Comparison of ENCODE assay signal across 23 cellular contexts in the genomic region with DNA sequence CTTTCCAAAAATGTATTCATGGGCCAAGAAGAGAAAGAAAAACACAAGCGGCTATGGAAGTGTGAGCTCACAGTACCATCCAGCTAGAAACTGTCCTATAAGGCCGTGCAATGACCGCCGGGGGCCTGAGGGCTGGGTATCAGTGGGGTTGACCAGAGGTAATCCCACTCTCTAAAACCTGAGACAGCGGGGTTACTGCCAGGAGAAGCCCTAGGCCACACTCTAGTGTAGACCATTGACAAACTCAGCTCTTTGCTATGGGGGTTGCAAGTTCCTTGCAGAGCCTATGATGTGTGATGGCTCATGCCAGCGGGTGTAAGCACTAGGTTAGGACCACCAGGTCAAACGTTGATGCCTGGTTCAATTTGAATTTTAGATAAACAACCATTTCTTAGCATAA.
"Had no signal": no experiment of that assay in that cellular context is flagged by ENCODE, and none has a peak within 500 bp of the region (broad histone marks: within the 10 kb centered on the region; RNA-seq: fewer than 3 reads in every experiment).

No MANE protein-coding gene starts in this region.

- H3K4me3 Mint-ChIP-seq: mesothelial cell of epicardium; naive B cell; nephron progenitor cell; stimulated activated memory B cell treated with anti-CD40 and anti-IgM and Interleukin-4, amounts not matched to agents 10 μg/mL and 1 μg/mL and 100 μg/mL, for 72 hours; type B pancreatic cell had no signal

- H3K4me1 ChIP-seq: sigmoid colon had no signal

- H3K36me3 Mint-ChIP-seq: mesothelial cell of epicardium; naive B cell; stimulated activated memory B cell treated with anti-CD40 and anti-IgM and Interleukin-4, amounts not matched to agents 10 μg/mL and 1 μg/mL and 100 μg/mL, for 72 hours; type B pancreatic cell had no signal

- H3K4me3 ChIP-seq: gastrocnemius medialis, left lung, mucosa of descending colon, psoas muscle, sigmoid colon, thyroid gland had no signal

- H3K9me3 ChIP-seq: gastrocnemius medialis, left lung, mucosa of descending colon, psoas muscle, sigmoid colon, thyroid gland had no signal

- H3K27me3 ChIP-seq: gastrocnemius medialis, left lung, sigmoid colon, thyroid gland had no signal

- DNase-seq: cerebellar nuclear complex; cortex of kidney; effector CD4-positive, alpha-beta T cell; foreskin fibroblast; gastrocnemius medialis; kidney; left lung; mesenchymal stem cell; mucosa of descending colon; naive B cell; nephron progenitor cell; nucleus accumbens; psoas muscle; right cardiac atrium; sigmoid colon; stimulated activated CD4-positive, alpha-beta T cell treated with anti-CD3 and anti-CD28 coated beads, Interleukin-4, amount 100 ng/mL, for 4 hours; stimulated activated naive CD8-positive, alpha-beta T cell treated with anti-CD3 and anti-CD28 coated beads, Interleukin-15, Interleukin-2, amounts not matched to agents 100 U/mL and 50 U/mL, for 24 hours had no signal

- H3K36me3 ChIP-seq: gastrocnemius medialis, left lung, sigmoid colon, thyroid gland had no signal

- H3K4me1 Mint-ChIP-seq: naive B cell; stimulated activated memory B cell treated with anti-CD40 and anti-IgM and Interleukin-4, amounts not matched to agents 10 μg/mL and 1 μg/mL and 100 μg/mL, for 72 hours had no signal

- H3K9me3 Mint-ChIP-seq: mesothelial cell of epicardium, nephron progenitor cell, type B pancreatic cell had no signal

- ATAC-seq: esophagus mucosa; gastrocnemius medialis; left lung; mucosa of descending colon; psoas muscle; right cardiac atrium; stimulated activated memory B cell treated with anti-CD40 and anti-IgM and Interleukin-4, amounts not matched to agents 10 μg/mL and 1 μg/mL and 100 μg/mL, for 72 hours; stimulated activated naive CD8-positive, alpha-beta T cell treated with anti-CD3 and anti-CD28 coated beads, Interleukin-15, Interleukin-2, amounts not matched to agents 100 U/mL and 50 U/mL, for 24 hours had no signal

- H3K27ac ChIP-seq: epithelial cell of prostate, gastrocnemius medialis, left lung, psoas muscle, sigmoid colon had no signal

- H3K27ac Mint-ChIP-seq: mesothelial cell of epicardium; naive B cell; nephron progenitor cell; stimulated activated memory B cell treated with anti-CD40 and anti-IgM and Interleukin-4, amounts not matched to agents 10 μg/mL and 1 μg/mL and 100 μg/mL, for 72 hours; type B pancreatic cell had no signal

- H3K27me3 Mint-ChIP-seq: type B pancreatic cell had no signal
